8 cellular contexts compared by ENCODE assay signal in genomic region chr20:62651285-62652021, GRCh38. TPM values are rescaled to one million over a fixed set of nuclear protein-coding genes. Genes with fewer than 3 reads are reported as not detected.
DNase-seq lines count a peak whose midpoint lies in the region; ATAC-seq and TF ChIP-seq lines count a peak whose summit lies in the region.

No MANE protein-coding gene starts in this region.

- DNase-seq in NK-92 treated with Interleukin-12 subunit alpha and Interleukin-12 subunit beta, amount 100 ng/mL, for 24 hours (lab: John Stamatoyannopoulos, UW) = peak; percentile 62
- DNase-seq in activated T-cell treated with anti-CD3 and anti-CD28 coated beads, Interleukin-2, amount 50 U/mL, for 24 hours = peak; percentile 74
- DNase-seq in cardiac muscle cell (ENCODE audit: low read depth in 1 of 2, low spot score in 1 of 2) = peak; percentile 54 to 60
- peak; percentile 25 to 67 for DNase-seq in stimulated activated CD4-positive, alpha-beta T cell treated with anti-CD3 and anti-CD28 coated beads, Interleukin-1b, Interleukin-23, amount 100 ng/mL, for 1 hour (ENCODE audit: low read depth in 2 of 2)
- no peak for DNase-seq in NCI-H1436 treated with DMSO at 0.1 percent for 48 hours (lab: John Stamatoyannopoulos, UW)
- no peak for DNase-seq in COLO668 (lab: John Stamatoyannopoulos, UW; ENCODE audit: unreplicated experiment)

- no peaks in the 10 kb centered on the region for H3K27me3 ChIP-seq in cardiac muscle cell

- TF ChIP-seq POLR2A in GM18505 (IDR thresholded peaks at IDR 0.05; ENCODE audit: borderline replicate concordance, extremely low read depth, insufficient read depth, insufficient read length) = no peak

- no peak overlapping the region for H3K4me3 ChIP-seq in cardiac muscle cell

- ATAC-seq in GM18505 (IDR thresholded peaks at IDR 0.05; ENCODE audit: unreplicated experiment) (peak; percentile 55), HG02852 (IDR thresholded peaks at IDR 0.05; ENCODE audit: unreplicated experiment) (peak; percentile 68)

- peaks cover 75% of the 10 kb centered on the region for H3K36me3 Mint-ChIP-seq in activated T-cell treated with anti-CD3 and anti-CD28 coated beads, Interleukin-2, amount 50 U/mL, for 24 hours (ENCODE audit: low read depth)

- no peak for TF ChIP-seq CTCF in cardiac muscle cell (IDR thresholded peaks at IDR 0.05; ENCODE audit: low read depth, low read length)

- H3K4me1 ChIP-seq in cardiac muscle cell (ENCODE audit: low read depth) = peaks cover 9% of the 10 kb centered on the region

- H3K9me3 Mint-ChIP-seq in activated T-cell treated with anti-CD3 and anti-CD28 coated beads, Interleukin-2, amount 50 U/mL, for 24 hours = no peaks in the 10 kb centered on the region

- no peaks in the 10 kb centered on the region for H3K36me3 ChIP-seq in cardiac muscle cell

- peaks cover 50% of the 10 kb centered on the region for H3K4me1 Mint-ChIP-seq in activated T-cell treated with anti-CD3 and anti-CD28 coated beads, Interleukin-2, amount 50 U/mL, for 24 hours (ENCODE audit: low read depth)

- H3K9me3 ChIP-seq in cardiac muscle cell (ENCODE audit: low read depth) = no peaks in the 10 kb centered on the region

- no peaks in the 10 kb centered on the region for H3K27me3 Mint-ChIP-seq in activated T-cell treated with anti-CD3 and anti-CD28 coated beads, Interleukin-2, amount 50 U/mL, for 24 hours

- peak overlapping the region; percentile 94 for H3K27ac Mint-ChIP-seq in activated T-cell treated with anti-CD3 and anti-CD28 coated beads, Interleukin-2, amount 50 U/mL, for 24 hours

- no peak overlapping the region for H3K27ac ChIP-seq in cardiac muscle cell

- H3K4me3 Mint-ChIP-seq in activated T-cell treated with anti-CD3 and anti-CD28 coated beads, Interleukin-2, amount 50 U/mL, for 24 hours = peak overlapping the region; percentile 68

RNA-seq across cellular contexts. Expression of gene SLCO4A1, which starts 9.2 kb away (rescaled TPM):
- total RNA-seq in cardiac muscle cell = 0.15 and 1.4 TPM in 2 replicates
- polyA plus RNA-seq in cardiac muscle cell = 0.67 and 1.0 TPM in 2 replicates

RNA-seq across cellular contexts. Expression of gene NTSR1, which starts 57.2 kb away (rescaled TPM):
- total RNA-seq in cardiac muscle cell = 0.03 and 0.07 TPM in 2 replicates
- polyA plus RNA-seq in cardiac muscle cell = 0.34 TPM in 1 of 2 replicates, not detected in the other

Comparison
In these comparisons a context has a peak if more than half of its experiments do, and no peak if none do; other contexts are left out.
1. DNase-seq: peak in NK-92 treated with Interleukin-12 subunit alpha and Interleukin-12 subunit beta, amount 100 ng/mL, for 24 hours (single experiment), activated T-cell treated with anti-CD3 and anti-CD28 coated beads, Interleukin-2, amount 50 U/mL, for 24 hours (single experiment), cardiac muscle cell (2 of 2) and stimulated activated CD4-positive, alpha-beta T cell treated with anti-CD3 and anti-CD28 coated beads, Interleukin-1b, Interleukin-23, amount 100 ng/mL, for 1 hour (2 of 2); none in NCI-H1436 treated with DMSO at 0.1 percent for 48 hours (single experiment) and COLO668 (single experiment).